Comparison of ENCODE assay signal across 8 cellular contexts in the genomic region with DNA sequence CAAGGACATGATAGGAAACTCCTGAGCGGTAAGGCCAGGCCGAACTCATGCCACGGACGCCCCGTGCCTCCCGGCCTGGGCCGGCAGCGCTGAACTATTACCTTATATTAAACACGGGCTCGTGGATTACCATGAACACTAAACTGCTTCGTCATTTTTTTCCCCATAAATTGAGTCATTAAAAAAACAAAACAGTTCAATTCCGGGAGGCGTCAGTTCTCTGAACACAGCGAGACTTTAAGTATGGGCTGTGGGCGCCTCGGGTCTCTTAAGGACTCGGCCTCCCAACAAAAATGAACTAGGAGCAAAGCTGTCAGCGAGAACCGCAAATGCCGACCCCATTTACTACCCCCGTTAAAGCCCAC. TPM values are rescaled to one million over a fixed set of nuclear protein-coding genes. Genes with fewer than 3 reads are reported as not detected.
DNase-seq lines count a peak whose midpoint lies in the region; ATAC-seq and TF ChIP-seq lines count a peak whose summit lies in the region.

No MANE protein-coding gene starts in this region.

- peaks cover 17% of the 10 kb centered on the region for H3K36me3 ChIP-seq in CD8-positive, alpha-beta T cell (ENCODE audit: insufficient read depth, low read length)

- no peaks in the 10 kb centered on the region for H3K9me3 ChIP-seq in CD8-positive, alpha-beta T cell (ENCODE audit: low read length)

- no peaks in the 10 kb centered on the region for H3K27me3 ChIP-seq in CD8-positive, alpha-beta T cell (ENCODE audit: insufficient read depth, low read length)

- CTCF ChIA-PET in CD8-positive, alpha-beta T cell (lab: Charles Lee): interaction anchor here (0.6 kb wide), 1 partner anchor 77 kb away, joined by 3 read pairs; no protein-coding TSS in a partner anchor
- CTCF ChIA-PET in GM10248 (lab: Yijun Ruan, JAX): interaction anchor here (1.1 kb wide), 1 partner anchor 20 kb away, joined by 4 read pairs; no protein-coding TSS in a partner anchor

- H3K27me3 Mint-ChIP-seq in CD8-positive, alpha-beta T cell (ENCODE audit: low read depth): no peaks in the 10 kb centered on the region

- H3K4me1 Mint-ChIP-seq in CD8-positive, alpha-beta T cell (ENCODE audit: low read depth): peaks cover 25% of the 10 kb centered on the region

- peak in 1 of 7 experiments; percentile 3 for DNase-seq in CD8-positive, alpha-beta T cell
- peak; percentile 20 for DNase-seq in HS-5 (ENCODE audit: low read depth)
- DNase-seq in activated T-helper 9 cell treated with anti-CD3 and anti-CD28 coated beads, Interleukin-2, amount 50 U/mL, for 16 hours (ENCODE audit: low read depth): peak; percentile 46
- DNase-seq in glomerular visceral epithelial cell (ENCODE audit: extremely low spot score): peak; percentile 60
- DNase-seq in pons (ENCODE audit: low spot score): peak; percentile 18
- no peak for DNase-seq in DMS 273 treated with DMSO at 0.1 percent for 48 hours (lab: John Stamatoyannopoulos, UW)
- no peak for DNase-seq in effector CD8-positive, alpha-beta T cell (lab: John Stamatoyannopoulos, UW)
- no peak for DNase-seq in GM10248 (ENCODE audit: extremely low spot score)

- peak overlapping the region; percentile 83 for H3K4me3 Mint-ChIP-seq in CD8-positive, alpha-beta T cell

- intact Hi-C loops in CD8-positive, alpha-beta T cell (cut with DNase I, micrococcal nuclease): loop anchor here (2.0 to 10.0 kb wide), 3 partner anchors 103 to 610 kb away; no protein-coding TSS in a partner anchor

- POLR2A ChIA-PET in CD8-positive, alpha-beta T cell (lab: Charles Lee): interaction anchor here (0.7 kb wide), 1 partner anchor 10 kb away, joined by 3 read pairs; no protein-coding TSS in a partner anchor
- POLR2A ChIA-PET in GM10248 (lab: Yijun Ruan, JAX): interaction anchor here (0.5 to 1.3 kb wide), 3 partner anchors 80 to 174 kb away, joined by 3 to 9 read pairs (median 5); no protein-coding TSS in a partner anchor

- peak overlapping the region; percentile 98 for H3K4me3 ChIP-seq in CD8-positive, alpha-beta T cell (ENCODE audit: low read depth, low read length)

- H3K36me3 Mint-ChIP-seq in CD8-positive, alpha-beta T cell: peaks cover 28% of the 10 kb centered on the region

- no peak for ATAC-seq in CD8-positive, alpha-beta T cell

- TF ChIP-seq CTCF in CD8-positive, alpha-beta T cell (IDR thresholded peaks at IDR 0.05): no peak
- no peak for TF ChIP-seq CTCF in GM10248 (IDR thresholded peaks at IDR 0.05; ENCODE audit: control extremely low read depth, extremely low read depth, low read depth, missing control alignments)

- H3K27ac Mint-ChIP-seq in CD8-positive, alpha-beta T cell: peak overlapping the region; percentile 93

- H3K9me3 Mint-ChIP-seq in CD8-positive, alpha-beta T cell: no peaks in the 10 kb centered on the region

- peaks cover 12% of the 10 kb centered on the region for H3K4me1 ChIP-seq in CD8-positive, alpha-beta T cell (ENCODE audit: insufficient read depth, low read length)

- peak overlapping the region; percentile 91 for H3K27ac ChIP-seq in CD8-positive, alpha-beta T cell (ENCODE audit: low read depth, low read length)

RNA-seq across cellular contexts. Expression of a gene that starts 0.5 kb away (rescaled TPM):
- 10 to 100 TPM; 73.5 to 82.5 TPM for total RNA-seq in CD8-positive, alpha-beta T cell

Comparison
In these comparisons a context has a peak if more than half of its experiments do, and no peak if none do; other contexts are left out.
1. DNase-seq: peak in HS-5 (single experiment), activated T-helper 9 cell treated with anti-CD3 and anti-CD28 coated beads, Interleukin-2, amount 50 U/mL, for 16 hours (single experiment), glomerular visceral epithelial cell (single experiment) and pons (single experiment); none in DMS 273 treated with DMSO at 0.1 percent for 48 hours (single experiment), effector CD8-positive, alpha-beta T cell (single experiment) and GM10248 (single experiment).